25 cellular contexts compared by ENCODE assay signal in genomic region chr1:53542551-53542950, GRCh38.
DNase-seq lines count a peak whose midpoint lies in the region; ATAC-seq and TF ChIP-seq lines count a peak whose summit lies in the region.
"Had no signal": no experiment of that assay in that cellular context is flagged by ENCODE, and none has a peak within 500 bp of the region (broad histone marks: within the 10 kb centered on the region; RNA-seq: fewer than 3 reads in every experiment).

No MANE protein-coding gene starts in this region.

- H3K36me3 ChIP-seq in HCT116 (ENCODE audit: control insufficient read depth in 1 of 2, insufficient read depth in 2 of 2, low read length in 2 of 2): no peaks in the 10 kb centered on the region
- H3K36me3 ChIP-seq in RWPE2 (ENCODE audit: low read depth): no peaks in the 10 kb centered on the region
- peaks cover 7% of the 10 kb centered on the region for H3K36me3 ChIP-seq in skeletal muscle satellite cell (ENCODE audit: insufficient read depth, low read length)

- H4K20me1 ChIP-seq in HCT116 (ENCODE audit: insufficient read depth): no peaks in the 10 kb centered on the region

- POLR2A ChIA-PET in HCT116 (lab: Charles Lee): no interaction called here

- no peak overlapping the region for H2AFZ ChIP-seq in HCT116 (ENCODE audit: low read depth, low read length, poor library complexity, severe bottlenecking)
- H2AFZ ChIP-seq: parathyroid adenoma had no signal

- no peak for TF ChIP-seq RAD21 in HCT116 (IDR thresholded peaks at IDR 0.05; ENCODE audit: low read depth)

- H3K9ac ChIP-seq in HCT116 (ENCODE audit: low read length): no peak overlapping the region
- H3K9ac ChIP-seq in skeletal muscle satellite cell (ENCODE audit: low read depth, low read length): peak overlapping the region; percentile 81
- H3K9ac ChIP-seq: parathyroid adenoma had no signal

- no peaks in the 10 kb centered on the region for H3K9me2 ChIP-seq in HCT116 (ENCODE audit: insufficient read depth)

- CTCF ChIA-PET in HCT116 (lab: Charles Lee): no interaction called here

- TF ChIP-seq CTCF in HCT116 (IDR thresholded peaks at IDR 0.05 in 2 of 3, conservative IDR thresholded peaks at IDR 0.05 in 1 of 3; ENCODE audit: borderline replicate concordance in 1 of 3, insufficient read depth in 1 of 3, low read depth in 2 of 3, low read length in 2 of 3): no peak
- TF ChIP-seq CTCF in RWPE2 (IDR thresholded peaks at IDR 0.05; ENCODE audit: poor library complexity, severe bottlenecking): no peak

- RAD21 ChIA-PET in HCT116 (lab: Charles Lee; ENCODE audit: low non-redundant PET in 1 of 2, low total read pairs in 2 of 2, uncharacterized antibody in 2 of 2, unreplicated experiment in 2 of 2): no interaction called here

- H3K27ac ChIP-seq in HCT116 (ENCODE audit: low read depth, low read length) (no peak overlapping the region), RWPE2 (ENCODE audit: poor library complexity, severe bottlenecking) (no peak overlapping the region), right cardiac atrium (ENCODE audit: low read length) (no peak overlapping the region)
- H3K27ac ChIP-seq: parathyroid adenoma had no signal

- ATAC-seq in HCT116: no peak
- no peak for ATAC-seq in RWPE2 (ENCODE audit: low read depth)
- ATAC-seq in right cardiac atrium: no peak

- H3K4me2 ChIP-seq in HCT116 (ENCODE audit: low read length) (0 out of 2 replicates have a peak overlapping the region, but pooled peaks have one; percentile 46), skeletal muscle satellite cell (ENCODE audit: low read length) (peak overlapping the region; percentile 73)

- H3K79me2 ChIP-seq in HCT116 (ENCODE audit: insufficient read depth, low read length): no peaks in the 10 kb centered on the region
- H3K79me2 ChIP-seq: parathyroid adenoma had no signal

- DNase-seq in HCT116 (ENCODE audit: low read depth, low spot score): no peak
- peak; percentile 33 for DNase-seq in RWPE2 (ENCODE audit: low spot score)
- peak in 2 of 3 donors; percentile 3 to 6 for DNase-seq in right cardiac atrium
- no peak for DNase-seq in NCI-H82 treated with DMSO at 0.1 percent for 48 hours (lab: John Stamatoyannopoulos, UW; ENCODE audit: unreplicated experiment)
- DNase-seq in DMS53 treated with DMSO at 0.1 percent for 48 hours (lab: John Stamatoyannopoulos, UW; ENCODE audit: unreplicated experiment): no peak
- no peak for DNase-seq in NCI-H2107 treated with DMSO at 0.1 percent for 48 hours (lab: John Stamatoyannopoulos, UW; ENCODE audit: unreplicated experiment)
- no peak for DNase-seq in HK-2 (ENCODE audit: unreplicated experiment)
- DNase-seq: activated CD4-positive, alpha-beta T cell treated with anti-CD3 and anti-CD28 coated beads, Interleukin-2, amount 10 ng/mL, durations not matched to agents 7 days and 5 days; activated CD8-positive, alpha-beta memory T cell treated with anti-CD3 and anti-CD28 coated beads, Interleukin-2, amount 10 ng/mL, durations not matched to agents 7 days and 5 days; activated naive CD4-positive, alpha-beta T cell treated with anti-CD3 and anti-CD28 coated beads, Interleukin-2, amount 50 U/mL, for 16 hours; anterior cingulate cortex; CD4-positive, alpha-beta T cell; effector CD8-positive, alpha-beta T cell; erythroblast; foreskin melanocyte; H7; islet precursor cell; KG1; NCI-H748 treated with DMSO at 0.1 percent for 48 hours; OCI-M1; SIG-M5; stimulated activated naive B cell treated with anti-CD40 and anti-IgM and Interleukin-4, amounts not matched to agents 10 μg/mL and 1 μg/mL and 100 μg/mL, for 72 hours; T-helper 1 cell had no signal

- BruUV-seq in HCT116 (replicated peaks; lab: Mats Ljungman, UMichigan): no TSS peak

- H3K9me3 ChIP-seq in HCT116 (ENCODE audit: control insufficient read depth in 1 of 2, insufficient read depth in 1 of 2, low read depth in 1 of 2, low read length in 2 of 2): no peaks in the 10 kb centered on the region
- H3K9me3 ChIP-seq in RWPE2 (ENCODE audit: severe bottlenecking): no peaks in the 10 kb centered on the region
- H3K9me3 ChIP-seq in right cardiac atrium (ENCODE audit: control insufficient read depth, low read length): no peaks in the 10 kb centered on the region
- no peaks in the 10 kb centered on the region for H3K9me3 ChIP-seq in skeletal muscle satellite cell (replicated peaks; ENCODE audit: low read length)

- TF ChIP-seq POLR2A in HCT116 (IDR thresholded peaks at IDR 0.05; ENCODE audit: borderline replicate concordance, extremely low read depth, insufficient read depth, insufficient read length): no peak

- WGBS in right cardiac atrium: 69% methylated on average over 5 of the region's 5 CpGs

- H3K4me1 ChIP-seq in HCT116 (ENCODE audit: control insufficient read depth in 1 of 2, insufficient read depth in 2 of 2, low read length in 2 of 2) (peaks cover 5 to 15% of the 10 kb centered on the region in 2 experiments; a peak in 3 of 4 replicates), RWPE2 (ENCODE audit: insufficient read depth, poor library complexity, severe bottlenecking) (peaks cover 8% of the 10 kb centered on the region), right cardiac atrium (ENCODE audit: control insufficient read depth, insufficient read depth, low read length) (no peaks in the 10 kb centered on the region), skeletal muscle satellite cell (ENCODE audit: control insufficient read depth, insufficient read depth, low read length) (peaks cover 47% of the 10 kb centered on the region)
- H3K4me1 ChIP-seq: parathyroid adenoma had no signal

- H3K4me3 ChIP-seq in HCT116 (replicated peaks in 1 of 2; ENCODE audit: low read depth in 1 of 2, low read length in 2 of 2) (no peak overlapping the region), RWPE2 (ENCODE audit: severe bottlenecking) (no peak overlapping the region), right cardiac atrium (ENCODE audit: low read length) (no peak overlapping the region), skeletal muscle satellite cell (ENCODE audit: low read length) (peak overlapping the region; percentile 12)

- intact Hi-C loops in HCT116 (cut with micrococcal nuclease) (no loop called here), right cardiac atrium (cut with DNase I) (no loop called here)

- H3K27me3 ChIP-seq in HCT116 (ENCODE audit: insufficient read depth, low read length) (no peaks in the 10 kb centered on the region; the same call in 1 of the 2 replicates), RWPE2 (ENCODE audit: insufficient read depth, poor library complexity, severe bottlenecking) (no peaks in the 10 kb centered on the region), right cardiac atrium (ENCODE audit: control insufficient read depth, insufficient read depth) (no peaks in the 10 kb centered on the region), skeletal muscle satellite cell (ENCODE audit: control insufficient read depth, insufficient read depth, low read length) (no peaks in the 10 kb centered on the region)

TF ChIP-seq in HCT116, 20 proteins besides CTCF, POLR2A, EP300 and RAD21 (continues in another document):
- TF ChIP-seq, protein P1, sequence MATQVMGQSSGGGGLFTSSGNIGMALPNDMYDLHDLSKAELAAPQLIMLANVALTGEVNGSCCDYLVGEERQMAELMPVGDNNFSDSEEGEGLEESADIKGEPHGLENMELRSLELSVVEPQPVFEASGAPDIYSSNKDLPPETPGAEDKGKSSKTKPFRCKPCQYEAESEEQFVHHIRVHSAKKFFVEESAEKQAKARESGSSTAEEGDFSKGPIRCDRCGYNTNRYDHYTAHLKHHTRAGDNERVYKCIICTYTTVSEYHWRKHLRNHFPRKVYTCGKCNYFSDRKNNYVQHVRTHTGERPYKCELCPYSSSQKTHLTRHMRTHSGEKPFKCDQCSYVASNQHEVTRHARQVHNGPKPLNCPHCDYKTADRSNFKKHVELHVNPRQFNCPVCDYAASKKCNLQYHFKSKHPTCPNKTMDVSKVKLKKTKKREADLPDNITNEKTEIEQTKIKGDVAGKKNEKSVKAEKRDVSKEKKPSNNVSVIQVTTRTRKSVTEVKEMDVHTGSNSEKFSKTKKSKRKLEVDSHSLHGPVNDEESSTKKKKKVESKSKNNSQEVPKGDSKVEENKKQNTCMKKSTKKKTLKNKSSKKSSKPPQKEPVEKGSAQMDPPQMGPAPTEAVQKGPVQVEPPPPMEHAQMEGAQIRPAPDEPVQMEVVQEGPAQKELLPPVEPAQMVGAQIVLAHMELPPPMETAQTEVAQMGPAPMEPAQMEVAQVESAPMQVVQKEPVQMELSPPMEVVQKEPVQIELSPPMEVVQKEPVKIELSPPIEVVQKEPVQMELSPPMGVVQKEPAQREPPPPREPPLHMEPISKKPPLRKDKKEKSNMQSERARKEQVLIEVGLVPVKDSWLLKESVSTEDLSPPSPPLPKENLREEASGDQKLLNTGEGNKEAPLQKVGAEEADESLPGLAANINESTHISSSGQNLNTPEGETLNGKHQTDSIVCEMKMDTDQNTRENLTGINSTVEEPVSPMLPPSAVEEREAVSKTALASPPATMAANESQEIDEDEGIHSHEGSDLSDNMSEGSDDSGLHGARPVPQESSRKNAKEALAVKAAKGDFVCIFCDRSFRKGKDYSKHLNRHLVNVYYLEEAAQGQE (IDR thresholded peaks at IDR 0.05; ENCODE audit: low read depth): no peak
- TF ChIP-seq SIN3A (IDR thresholded peaks at IDR 0.05; ENCODE audit: low read depth) (no peak), YY1 (IDR thresholded peaks at IDR 0.05; ENCODE audit: extremely low read depth, insufficient replicate concordance, low read depth, low read length) (no peak), CEBPB (IDR thresholded peaks at IDR 0.05; ENCODE audit: low read depth) (no peak), TCF7L2 (IDR thresholded peaks at IDR 0.05; ENCODE audit: borderline replicate concordance, extremely low read depth, insufficient read depth, insufficient read length) (no peak), FOSL1 (IDR thresholded peaks at IDR 0.05; ENCODE audit: low read depth) (no peak), ELF1 (IDR thresholded peaks at IDR 0.05; ENCODE audit: borderline replicate concordance, low read depth) (no peak), CBX3 (IDR thresholded peaks at IDR 0.05; ENCODE audit: low read depth) (no peak), SRF (IDR thresholded peaks at IDR 0.05; ENCODE audit: low read depth) (no peak), EZH2 (IDR thresholded peaks at IDR 0.05) (no peak), SP1 (IDR thresholded peaks at IDR 0.05; ENCODE audit: low read depth) (no peak), ZFX (IDR thresholded peaks at IDR 0.05) (no peak), POLR2AphosphoS5 (IDR thresholded peaks at IDR 0.05; ENCODE audit: low read depth, low read length) (no peak)
- TF ChIP-seq, protein P2, sequence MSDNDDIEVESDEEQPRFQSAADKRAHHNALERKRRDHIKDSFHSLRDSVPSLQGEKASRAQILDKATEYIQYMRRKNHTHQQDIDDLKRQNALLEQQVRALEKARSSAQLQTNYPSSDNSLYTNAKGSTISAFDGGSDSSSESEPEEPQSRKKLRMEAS (IDR thresholded peaks at IDR 0.05): no peak

Comparison
In these comparisons a context has a peak if more than half of its experiments do, and no peak if none do; other contexts are left out.
1. DNase-seq: peak in RWPE2 (single experiment) and right cardiac atrium (2 of 3); none in HCT116 (single experiment), NCI-H82 treated with DMSO at 0.1 percent for 48 hours (single experiment), DMS53 treated with DMSO at 0.1 percent for 48 hours (single experiment), NCI-H2107 treated with DMSO at 0.1 percent for 48 hours (single experiment) and HK-2 (single experiment).